ENCODE assay signal across 8 cellular contexts in the genomic region with DNA sequence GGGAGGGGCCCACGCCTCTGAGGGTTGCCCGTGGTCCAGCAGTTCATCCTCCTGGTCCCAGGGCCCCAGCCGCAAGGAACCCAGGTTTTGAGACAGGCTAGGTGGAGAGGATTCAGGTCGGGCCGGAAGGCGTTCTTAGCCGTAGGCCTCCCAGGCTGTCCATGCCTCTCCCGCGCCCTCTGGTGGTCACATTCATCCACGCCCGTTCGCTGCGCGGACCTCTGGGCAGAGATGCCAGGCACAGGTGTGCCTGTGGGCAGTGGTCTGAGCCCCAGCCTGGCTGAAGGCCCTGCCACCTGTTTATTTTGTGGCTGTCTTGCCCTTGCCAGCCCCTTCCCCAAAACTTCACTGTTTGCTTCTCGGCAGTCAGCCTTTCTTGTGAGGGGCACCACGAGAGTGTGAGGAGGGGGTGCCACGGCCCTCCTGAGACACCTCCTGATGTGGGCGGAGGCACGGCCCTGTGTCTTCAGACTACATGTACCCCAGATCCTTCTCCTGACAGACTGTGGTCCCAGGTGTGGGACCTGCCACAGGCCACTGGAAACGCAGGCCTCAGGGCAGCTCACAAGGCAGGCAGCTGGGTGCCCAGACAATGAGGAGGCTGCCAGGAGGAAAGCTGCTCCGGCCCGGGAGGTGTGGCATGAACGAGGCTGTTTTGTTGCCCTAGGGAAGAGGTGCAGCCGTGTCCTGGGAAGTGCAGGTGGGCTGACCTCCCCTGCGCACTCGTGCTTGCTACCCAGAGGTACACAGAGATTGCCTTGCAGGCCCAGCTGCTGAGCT. TPM values are rescaled to one million over a fixed set of nuclear protein-coding genes. Genes with fewer than 3 reads are reported as not detected.
DNase-seq lines count a peak whose midpoint lies in the region; ATAC-seq and TF ChIP-seq lines count a peak whose summit lies in the region.

No MANE protein-coding gene starts in this region.

- DNase-seq in DMS53 treated with DMSO at 0.1 percent for 48 hours (lab: John Stamatoyannopoulos, UW; ENCODE audit: unreplicated experiment), result peak; percentile 86
- DNase-seq in IMR-90, result peak; percentile 70
- DNase-seq in RPMI8226, result peak; percentile 86
- DNase-seq in fibroblast of the conjunctiva (ENCODE audit: low read depth), result peak; percentile 48
- DNase-seq in nucleus accumbens (lab: John Stamatoyannopoulos, UW), result peak in 49 of 56 donors; percentile 14 to 86 (median 47)
- peak in 45 of 49 donors; percentile 5 to 87 (median 62) for DNase-seq in substantia nigra (lab: John Stamatoyannopoulos, UW)

- intact Hi-C loops in IMR-90 (cut with micrococcal nuclease), result loop anchor here (1.0 kb wide), 1 partner anchor 222 kb away; no protein-coding TSS in a partner anchor

- H3K27ac ChIP-seq in IMR-90 (ENCODE audit: insufficient read depth, low read length), result no peak overlapping the region
- no peak overlapping the region for H3K27ac ChIP-seq in substantia nigra (ENCODE audit: low read depth, low read length, poor library complexity, severe bottlenecking)

- no TSS peak for BruUV-seq in IMR-90 (replicated peaks; lab: Mats Ljungman, UMichigan)

- H3K36me3 Mint-ChIP-seq in activated T-helper 17 cell treated with anti-CD3 and anti-CD28 coated beads, Interleukin-2, amount 50 U/mL, for 72 hours (ENCODE audit: low read depth), result no peaks in the 10 kb centered on the region

- no peaks in the 10 kb centered on the region for H3K27me3 Mint-ChIP-seq in activated T-helper 17 cell treated with anti-CD3 and anti-CD28 coated beads, Interleukin-2, amount 50 U/mL, for 72 hours

- dilution Hi-C loops in IMR-90 (cut with HindIII; ENCODE audit: low sequenced_read_pairs, unreplicated experiment), result no loop called here

- peak overlapping the region in 1 of 2 experiments; percentile 75; a peak in 2 of 4 replicates for H4K8ac ChIP-seq in IMR-90 (ENCODE audit: low read depth in 2 of 2, low read length in 2 of 2)

- no peaks in the 10 kb centered on the region for H3K27me3 ChIP-seq in IMR-90 (ENCODE audit: control insufficient read depth, insufficient read depth, low read length)

- peaks cover 33% of the 10 kb centered on the region; the same call in 1 of the 2 replicates for H3K36me3 ChIP-seq in IMR-90 (ENCODE audit: control insufficient read depth, insufficient read depth, low read length)

- H2BK15ac ChIP-seq in IMR-90 (ENCODE audit: low read depth, low read length), result no peak overlapping the region

- peaks cover 12% of the 10 kb centered on the region for H3K4me1 Mint-ChIP-seq in activated T-helper 17 cell treated with anti-CD3 and anti-CD28 coated beads, Interleukin-2, amount 50 U/mL, for 72 hours

- no peak overlapping the region; the same call in 1 of the 2 replicates for H2AK5ac ChIP-seq in IMR-90 (ENCODE audit: low read depth, low read length)

- no peak overlapping the region for H4K91ac ChIP-seq in IMR-90 (ENCODE audit: insufficient read depth, low read depth, low read length)

- H3K56ac ChIP-seq in IMR-90 (ENCODE audit: extremely low read depth, insufficient read depth, low read length), result peak overlapping the region; percentile 10; the same call in 1 of the 2 replicates

- WGBS in IMR-90 (ENCODE audit: extremely low coverage in 2 of 2, insufficient read length in 1 of 2), 2 experiments, result 45% methylated on average over 12 of the region's 26 CpGs; no CpG with 5 or more reads in 1 of the 2 experiments

- no peak overlapping the region for H3K4me2 ChIP-seq in IMR-90 (ENCODE audit: low read depth, low read length)

- peak overlapping the region; percentile 10 for H3K4me3 Mint-ChIP-seq in activated T-helper 17 cell treated with anti-CD3 and anti-CD28 coated beads, Interleukin-2, amount 50 U/mL, for 72 hours

- H4K20me1 ChIP-seq in IMR-90 (ENCODE audit: insufficient read depth, low read length), result peaks cover 7% of the 10 kb centered on the region; the same call in 1 of the 2 replicates

- CTCF ChIA-PET in IMR-90 (lab: Yijun Ruan, JAX), result no interaction called here

- no peak overlapping the region for H2BK120ac ChIP-seq in IMR-90 (ENCODE audit: low read depth, low read length)

- no peak overlapping the region for H3K23ac ChIP-seq in IMR-90 (ENCODE audit: low read depth, low read length)

- H3K4ac ChIP-seq in IMR-90 (ENCODE audit: low read depth, low read length), result peak overlapping the region; percentile 50; the same call in 1 of the 2 replicates

- H3K9me1 ChIP-seq in IMR-90 (ENCODE audit: insufficient read depth, low read length), result 0 out of 2 replicates have a peak, but pooled peaks cover 3% of the 10 kb centered on the region

- no peaks in the 10 kb centered on the region for H3K9me3 ChIP-seq in IMR-90 (ENCODE audit: control insufficient read depth, insufficient read depth, low read length)

- H4K5ac ChIP-seq in IMR-90 (ENCODE audit: low read depth, low read length), result peak overlapping the region; percentile 44; the same call in 1 of the 2 replicates

- H3K4me1 ChIP-seq in IMR-90 (ENCODE audit: control insufficient read depth, insufficient read depth, low read length), result peaks cover 5% of the 10 kb centered on the region

- POLR2A ChIA-PET in IMR-90 (lab: Charles Lee; ENCODE audit: unreplicated experiment), result no interaction called here

- ATAC-seq in IMR-90 (ENCODE audit: low read depth), result peak; percentile 24
- peak; percentile 44 for ATAC-seq in activated T-helper 17 cell treated with anti-CD3 and anti-CD28 coated beads, Interleukin-2, amount 50 U/mL, for 72 hours (replicated peaks)
- no peak for ATAC-seq in GM21576 (IDR thresholded peaks at IDR 0.05; ENCODE audit: unreplicated experiment)

- TF ChIP-seq CTCF in IMR-90 (conservative IDR thresholded peaks at IDR 0.05; ENCODE audit: low read depth, low read length), result peak; percentile 86

- no peak overlapping the region for H3K4me3 ChIP-seq in IMR-90 (ENCODE audit: insufficient read depth, low read depth, low read length)

- no peaks in the 10 kb centered on the region for H3K9me3 Mint-ChIP-seq in activated T-helper 17 cell treated with anti-CD3 and anti-CD28 coated beads, Interleukin-2, amount 50 U/mL, for 72 hours

- in situ Hi-C loops in IMR-90 (cut with MboI; ENCODE audit: low sequenced_read_pairs), result loop anchor here (5.0 to 10.0 kb wide), 2 partner anchors 220 to 283 kb away; no protein-coding TSS in a partner anchor

- no peak overlapping the region; the same call in 1 of the 2 replicates for H3K9ac ChIP-seq in IMR-90 (ENCODE audit: low read depth, low read length)

- H3K27ac Mint-ChIP-seq in activated T-helper 17 cell treated with anti-CD3 and anti-CD28 coated beads, Interleukin-2, amount 50 U/mL, for 72 hours, result peak overlapping the region; percentile 83

- no peak overlapping the region for H2BK20ac ChIP-seq in IMR-90 (ENCODE audit: low read depth, low read length)

- H2BK5ac ChIP-seq in IMR-90 (ENCODE audit: low read depth, low read length, poor library complexity, severe bottlenecking), result no peak overlapping the region

- H3K79me1 ChIP-seq in IMR-90 (ENCODE audit: low read depth in 1 of 2, low read length in 2 of 2), result peaks cover 12 to 24% of the 10 kb centered on the region in 2 experiments

- H3K18ac ChIP-seq in IMR-90 (ENCODE audit: low read depth, low read length), result no peak overlapping the region

- no peak overlapping the region for H3K14ac ChIP-seq in IMR-90 (replicated peaks; ENCODE audit: low read depth, low read length)

- H2AK9ac ChIP-seq in IMR-90 (replicated peaks; ENCODE audit: low read depth, low read length, poor library complexity), result peak overlapping the region; percentile 63

- H2AFZ ChIP-seq in IMR-90 (replicated peaks; ENCODE audit: low read length, poor library complexity), result peak overlapping the region; percentile 93

- TF ChIP-seq RAD21 in IMR-90 (IDR thresholded peaks at IDR 0.05; ENCODE audit: low read length), result peak; percentile 78

- TF ChIP-seq POLR2A in IMR-90 (IDR thresholded peaks at IDR 0.05; ENCODE audit: low read depth, low read length), result no peak

TF ChIP-seq in IMR-90, 13 proteins besides CTCF, POLR2A, EP300 and RAD21:
- peak; percentile 85 for TF ChIP-seq SMC3 (IDR thresholded peaks at IDR 0.05; ENCODE audit: low read depth, low read length)
- TF ChIP-seq RFX5 (IDR thresholded peaks at IDR 0.05; ENCODE audit: low read depth, low read length), result no peak
TF ChIP-seq in IMR-90: peak in this region for 1.

RNA-seq across cellular contexts. Expression of a gene that starts 5.0 kb away (rescaled TPM):
- total RNA-seq in IMR-90 (2012; rRNA removed), result 1.4 TPM in 2 replicates
- 8.4 and 9.4 TPM in 2 replicates for polyA plus RNA-seq in IMR-90 (2012; rRNA removed)
- polyA plus RNA-seq in IMR-90 (2012; cell fraction: cytosol; rRNA removed), result 5.7 and 5.9 TPM in 2 replicates
- polyA plus RNA-seq in IMR-90 (2012; cell fraction: nucleus; rRNA removed; ENCODE audit: low replicate concordance), result 63.0 and 126 TPM in 2 replicates
- 10 to 100 TPM; 15.8 to 22.3 TPM for total RNA-seq in activated T-helper 17 cell treated with anti-CD3 and anti-CD28 coated beads, Interleukin-2, amount 50 U/mL, for 72 hours

RNA-seq across cellular contexts. Expression of a gene that starts 54.2 kb away (rescaled TPM):
- total RNA-seq in IMR-90 (2012; rRNA removed), result not detected in 2 replicates
- not detected in 2 replicates for polyA plus RNA-seq in IMR-90 (2012; rRNA removed)
- polyA plus RNA-seq in IMR-90 (2012; cell fraction: cytosol; rRNA removed), result not detected in 2 replicates
- polyA plus RNA-seq in IMR-90 (2012; cell fraction: nucleus; rRNA removed; ENCODE audit: low replicate concordance), result not detected in 2 replicates
- total RNA-seq in activated T-helper 17 cell treated with anti-CD3 and anti-CD28 coated beads, Interleukin-2, amount 50 U/mL, for 72 hours, result not detected
